28 cellular contexts compared by ENCODE assay signal in genomic region chr16:8882041-8882617, GRCh38. TPM values are rescaled to one million over a fixed set of nuclear protein-coding genes. Genes with fewer than 3 reads are reported as not detected.
"Had no signal": no experiment of that assay in that cellular context is flagged by ENCODE, and none has a peak within 500 bp of the region (broad histone marks: within the 10 kb centered on the region; RNA-seq: fewer than 3 reads in every experiment).

Gene LITAFD, plus strand, starts transcription at chr16:8882351. Its CDS starts 2,005 bp downstream, at chr16:8884356.

- H3K36me3 Mint-ChIP-seq: activated naive CD4-positive, alpha-beta T cell treated with anti-CD3 and anti-CD28 coated beads, Interleukin-2, amount 50 U/mL, for 72 hours; immature natural killer cell had no signal

- DNase-seq: activated CD4-positive, alpha-beta T cell treated with anti-CD3 and anti-CD28 coated beads, Interleukin-2, amount 50 U/mL, for 1 hour; activated CD4-positive, CD25-positive, alpha-beta regulatory T cell treated with anti-CD3 and anti-CD28 coated beads, Interleukin-2, amount 50 U/mL, for 72 hours; activated CD8-positive, alpha-beta memory T cell treated with anti-CD3 and anti-CD28 coated beads for 24 hours; activated CD8-positive, alpha-beta memory T cell treated with anti-CD3 and anti-CD28 coated beads, Interleukin-2, amount 50 U/mL, for 48 hours; activated gamma-delta T cell treated with Interleukin-2 at 50 U/mL for 16 hours; adrenal gland; dermis blood vessel endothelial cell; effector memory CD4-positive, alpha-beta T cell; heart left ventricle; immature natural killer cell; naive thymus-derived CD4-positive, alpha-beta T cell; occipital lobe; stimulated activated CD4-positive, alpha-beta T cell treated with anti-CD3 and anti-CD28 coated beads, Interleukin-15, amount 100 ng/mL, for 24 hours; stimulated activated CD4-positive, alpha-beta T cell treated with anti-CD3 and anti-CD28 coated beads, Interleukin-2, amount 100 ng/mL, for 48 hours; testis; upper lobe of left lung had no signal

- H3K4me3 Mint-ChIP-seq: activated T-helper 1 cell treated with anti-CD3 and anti-CD28 coated beads, Interleukin-12 subunit alpha, Interleukin-12 subunit beta, Interleukin-2, Interleukin-4 antibody, amounts not matched to agents 30 ng/mL and 10 ng/mL and 1 ng/mL, durations not matched to agents 14 hours and 24 hours and 36 hours; immature natural killer cell; memory B cell had no signal

- H3K9me3 Mint-ChIP-seq: activated naive CD4-positive, alpha-beta T cell treated with anti-CD3 and anti-CD28 coated beads, Interleukin-2, amount 50 U/mL, for 72 hours; activated T-helper 1 cell treated with anti-CD3 and anti-CD28 coated beads, Interleukin-12 subunit alpha, Interleukin-12 subunit beta, Interleukin-2, Interleukin-4 antibody, amounts not matched to agents 30 ng/mL and 10 ng/mL and 1 ng/mL, durations not matched to agents 14 hours and 24 hours and 36 hours; immature natural killer cell; memory B cell; naive thymus-derived CD4-positive, alpha-beta T cell had no signal

- H3K27ac Mint-ChIP-seq: activated T-helper 1 cell treated with anti-CD3 and anti-CD28 coated beads, Interleukin-12 subunit alpha, Interleukin-12 subunit beta, Interleukin-2, Interleukin-4 antibody, amounts not matched to agents 30 ng/mL and 10 ng/mL and 1 ng/mL, durations not matched to agents 14 hours and 24 hours and 36 hours; immature natural killer cell; memory B cell had no signal

- ATAC-seq: activated naive CD4-positive, alpha-beta T cell treated with anti-CD3 and anti-CD28 coated beads, Interleukin-2, amount 50 U/mL, for 72 hours; gastroesophageal sphincter; heart left ventricle; naive thymus-derived CD4-positive, alpha-beta T cell; SK-N-SH treated with all-trans-retinoic acid at 6 μM for 48 hours had no signal

RNA-seq across cellular contexts. Expression of gene LITAFD, which starts in this region (rescaled TPM):
- total RNA-seq: activated naive CD4-positive, alpha-beta T cell treated with anti-CD3 and anti-CD28 coated beads, Interleukin-2, amount 50 U/mL, for 72 hours; activated T-helper 1 cell treated with anti-CD3 and anti-CD28 coated beads, Interleukin-12 subunit alpha, Interleukin-12 subunit beta, Interleukin-2, Interleukin-4 antibody, amounts not matched to agents 30 ng/mL and 10 ng/mL and 1 ng/mL, durations not matched to agents 14 hours and 24 hours and 36 hours; adrenal gland; chondrocyte; dermis blood vessel endothelial cell; endothelial cell of umbilical vein; esophagus muscularis mucosa; gastroesophageal sphincter; heart left ventricle; liver; mucosa of gallbladder; naive thymus-derived CD4-positive, alpha-beta T cell; occipital lobe; right atrium auricular region; T-helper 1 cell treated with Interleukin-12 subunit alpha and Interleukin-12 subunit beta and Interleukin-4 antibody, amounts not matched to agents 30 ng/mL and 1 ng/mL, for 36 hours; upper lobe of left lung had no signal
